In the genomic region with DNA sequence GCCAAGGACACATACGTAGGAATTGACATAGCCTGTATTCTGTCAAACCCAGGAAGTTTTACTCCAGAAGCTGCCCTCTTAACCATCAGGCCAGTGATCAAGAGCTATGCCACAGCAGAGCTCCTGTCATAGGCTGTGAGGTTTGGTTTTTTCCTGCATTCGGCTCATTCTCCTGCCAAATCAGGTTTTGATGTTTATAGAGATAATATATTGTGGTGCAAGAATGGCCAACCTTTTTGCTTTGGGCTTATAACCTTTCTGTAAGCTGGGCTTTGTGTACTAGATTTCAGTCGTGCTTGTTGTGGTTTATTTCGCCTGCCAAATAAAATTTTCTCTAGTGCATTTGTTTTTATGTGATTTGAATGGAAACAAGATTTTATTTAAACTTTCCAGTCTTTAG, we compare ENCODE assay signal across 1 cellular context.
TF ChIP-seq lines count a peak whose summit lies in the region.

No MANE protein-coding gene starts in this region.

TF ChIP-seq in GM23338, 12 proteins besides CTCF, POLR2A, EP300 and RAD21 (continued from another document):
- TF ChIP-seq, protein P1, sequence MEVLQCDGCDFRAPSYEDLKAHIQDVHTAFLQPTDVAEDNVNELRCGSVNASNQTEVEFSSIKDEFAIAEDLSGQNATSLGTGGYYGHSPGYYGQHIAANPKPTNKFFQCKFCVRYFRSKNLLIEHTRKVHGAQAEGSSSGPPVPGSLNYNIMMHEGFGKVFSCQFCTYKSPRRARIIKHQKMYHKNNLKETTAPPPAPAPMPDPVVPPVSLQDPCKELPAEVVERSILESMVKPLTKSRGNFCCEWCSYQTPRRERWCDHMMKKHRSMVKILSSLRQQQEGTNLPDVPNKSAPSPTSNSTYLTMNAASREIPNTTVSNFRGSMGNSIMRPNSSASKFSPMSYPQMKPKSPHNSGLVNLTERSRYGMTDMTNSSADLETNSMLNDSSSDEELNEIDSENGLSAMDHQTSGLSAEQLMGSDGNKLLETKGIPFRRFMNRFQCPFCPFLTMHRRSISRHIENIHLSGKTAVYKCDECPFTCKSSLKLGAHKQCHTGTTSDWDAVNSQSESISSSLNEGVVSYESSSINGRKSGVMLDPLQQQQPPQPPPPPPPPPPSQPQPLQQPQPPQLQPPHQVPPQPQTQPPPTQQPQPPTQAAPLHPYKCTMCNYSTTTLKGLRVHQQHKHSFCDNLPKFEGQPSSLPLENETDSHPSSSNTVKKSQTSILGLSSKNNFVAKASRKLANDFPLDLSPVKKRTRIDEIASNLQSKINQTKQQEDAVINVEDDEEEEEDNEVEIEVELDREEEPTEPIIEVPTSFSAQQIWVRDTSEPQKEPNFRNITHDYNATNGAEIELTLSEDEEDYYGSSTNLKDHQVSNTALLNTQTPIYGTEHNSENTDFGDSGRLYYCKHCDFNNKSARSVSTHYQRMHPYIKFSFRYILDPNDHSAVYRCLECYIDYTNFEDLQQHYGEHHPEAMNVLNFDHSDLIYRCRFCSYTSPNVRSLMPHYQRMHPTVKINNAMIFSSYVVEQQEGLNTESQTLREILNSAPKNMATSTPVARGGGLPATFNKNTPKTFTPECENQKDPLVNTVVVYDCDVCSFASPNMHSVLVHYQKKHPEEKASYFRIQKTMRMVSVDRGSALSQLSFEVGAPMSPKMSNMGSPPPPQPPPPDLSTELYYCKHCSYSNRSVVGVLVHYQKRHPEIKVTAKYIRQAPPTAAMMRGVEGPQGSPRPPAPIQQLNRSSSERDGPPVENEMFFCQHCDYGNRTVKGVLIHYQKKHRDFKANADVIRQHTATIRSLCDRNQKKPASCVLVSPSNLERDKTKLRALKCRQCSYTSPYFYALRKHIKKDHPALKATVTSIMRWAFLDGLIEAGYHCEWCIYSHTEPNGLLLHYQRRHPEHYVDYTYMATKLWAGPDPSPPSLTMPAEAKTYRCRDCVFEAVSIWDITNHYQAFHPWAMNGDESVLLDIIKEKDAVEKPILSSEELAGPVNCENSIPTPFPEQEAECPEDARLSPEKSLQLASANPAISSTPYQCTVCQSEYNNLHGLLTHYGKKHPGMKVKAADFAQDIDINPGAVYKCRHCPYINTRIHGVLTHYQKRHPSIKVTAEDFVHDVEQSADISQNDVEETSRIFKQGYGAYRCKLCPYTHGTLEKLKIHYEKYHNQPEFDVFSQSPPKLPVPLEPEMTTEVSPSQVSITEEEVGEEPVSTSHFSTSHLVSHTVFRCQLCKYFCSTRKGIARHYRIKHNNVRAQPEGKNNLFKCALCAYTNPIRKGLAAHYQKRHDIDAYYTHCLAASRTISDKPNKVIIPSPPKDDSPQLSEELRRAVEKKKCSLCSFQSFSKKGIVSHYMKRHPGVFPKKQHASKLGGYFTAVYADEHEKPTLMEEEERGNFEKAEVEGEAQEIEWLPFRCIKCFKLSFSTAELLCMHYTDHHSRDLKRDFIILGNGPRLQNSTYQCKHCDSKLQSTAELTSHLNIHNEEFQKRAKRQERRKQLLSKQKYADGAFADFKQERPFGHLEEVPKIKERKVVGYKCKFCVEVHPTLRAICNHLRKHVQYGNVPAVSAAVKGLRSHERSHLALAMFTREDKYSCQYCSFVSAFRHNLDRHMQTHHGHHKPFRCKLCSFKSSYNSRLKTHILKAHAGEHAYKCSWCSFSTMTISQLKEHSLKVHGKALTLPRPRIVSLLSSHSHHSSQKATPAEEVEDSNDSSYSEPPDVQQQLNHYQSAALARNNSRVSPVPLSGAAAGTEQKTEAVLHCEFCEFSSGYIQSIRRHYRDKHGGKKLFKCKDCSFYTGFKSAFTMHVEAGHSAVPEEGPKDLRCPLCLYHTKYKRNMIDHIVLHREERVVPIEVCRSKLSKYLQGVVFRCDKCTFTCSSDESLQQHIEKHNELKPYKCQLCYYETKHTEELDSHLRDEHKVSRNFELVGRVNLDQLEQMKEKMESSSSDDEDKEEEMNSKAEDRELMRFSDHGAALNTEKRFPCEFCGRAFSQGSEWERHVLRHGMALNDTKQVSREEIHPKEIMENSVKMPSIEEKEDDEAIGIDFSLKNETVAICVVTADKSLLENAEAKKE (CRISPR knock-in tag; IDR thresholded peaks at IDR 0.05): no peak
- TF ChIP-seq ZNF114 (CRISPR knock-in tag; IDR thresholded peaks at IDR 0.05): no peak
